ENCODE assay signal across 31 cellular contexts in genomic region chr9:1495282-1495681, GRCh38.
"Had no signal": no experiment of that assay in that cellular context is flagged by ENCODE, and none has a peak within 500 bp of the region (broad histone marks: within the 10 kb centered on the region; RNA-seq: fewer than 3 reads in every experiment).

No MANE protein-coding gene starts in this region.

- H3K4me3 Mint-ChIP-seq: activated CD4-positive, alpha-beta T cell treated with anti-CD3 and anti-CD28 coated beads, Interleukin-2, amount 10 ng/mL, durations not matched to agents 7 days and 5 days; activated CD8-positive, alpha-beta T cell treated with anti-CD3 and anti-CD28 coated beads, Interleukin-2, amount 10 ng/mL, durations not matched to agents 7 days and 5 days; activated naive CD4-positive, alpha-beta T cell treated with anti-CD3 and anti-CD28 coated beads, Interleukin-2, amount 50 U/mL, for 24 hours; activated naive CD8-positive, alpha-beta T cell treated with anti-CD3 and anti-CD28 coated beads, Interleukin-2, amount 10 ng/mL, durations not matched to agents 7 days and 5 days; activated T-cell treated with anti-CD3 and anti-CD28 coated beads, Interleukin-2, amount 50 U/mL, for 4 hours; activated T-helper 1 cell treated with anti-CD3 and anti-CD28 coated beads, Interleukin-12 subunit alpha, Interleukin-12 subunit beta, Interleukin-2, Interleukin-4 antibody, amounts not matched to agents 30 ng/mL and 10 ng/mL and 1 ng/mL, durations not matched to agents 14 hours and 24 hours and 36 hours; central memory CD8-positive, alpha-beta T cell; T-cell had no signal

- DNase-seq: activated CD4-positive, alpha-beta T cell treated with anti-CD3 and anti-CD28 coated beads, Interleukin-2, amount 10 ng/mL, durations not matched to agents 7 days and 5 days; activated CD4-positive, alpha-beta T cell treated with anti-CD3 and anti-CD28 coated beads, Interleukin-2, amount 50 U/mL, for 48 hours; activated CD8-positive, alpha-beta memory T cell treated with anti-CD3 and anti-CD28 coated beads, Interleukin-2, amount 50 U/mL, for 4 hours; activated CD8-positive, alpha-beta T cell treated with anti-CD3 and anti-CD28 coated beads, Interleukin-2, amount 10 ng/mL, durations not matched to agents 7 days and 5 days; activated effector memory CD4-positive, alpha-beta T cell treated with Interleukin-2 at 50 U/mL for 16 hours; activated naive CD4-positive, alpha-beta T cell treated with Interleukin-2 at 50 U/mL for 16 hours; activated naive CD8-positive, alpha-beta T cell treated with anti-CD3 and anti-CD28 coated beads, Interleukin-2, amount 10 ng/mL, durations not matched to agents 7 days and 5 days; activated T-cell treated with anti-CD3 and anti-CD28 coated beads for 4 hours; activated T-cell treated with anti-CD3 and anti-CD28 coated beads, Interleukin-2, amount 50 U/mL, for 4 hours; amygdala; MM.1S; MV-4-11; NCI-H1092; NCI-H1694 treated with DMSO at 0.1 percent for 48 hours; NCI-H526 treated with DMSO at 0.1 percent for 48 hours; NCI-H774; PC-9; SIG-M5; T-cell; T-helper 2 cell; T-helper 9 cell; WERI-Rb-1 had no signal

- H3K9ac ChIP-seq: KMS-11 had no signal

- H3K4me2 ChIP-seq: KMS-11, PC-9 had no signal

- ATAC-seq: activated CD8-positive, alpha-beta T cell treated with anti-CD3 and anti-CD28 coated beads, Interleukin-2, amount 10 ng/mL, durations not matched to agents 7 days and 5 days; activated T-cell treated with anti-CD3 and anti-CD28 coated beads, Interleukin-2, amount 50 U/mL, for 4 hours; Right ventricle myocardium inferior; SK-N-SH treated with all-trans-retinoic acid at 6 μM for 48 hours; T-cell had no signal

- H3K9me3 Mint-ChIP-seq: activated CD4-positive, alpha-beta T cell treated with anti-CD3 and anti-CD28 coated beads, Interleukin-2, amount 10 ng/mL, durations not matched to agents 7 days and 5 days; activated naive CD4-positive, alpha-beta T cell treated with anti-CD3 and anti-CD28 coated beads, Interleukin-2, amount 50 U/mL, for 24 hours; activated naive CD8-positive, alpha-beta T cell treated with anti-CD3 and anti-CD28 coated beads, Interleukin-2, amount 10 ng/mL, durations not matched to agents 7 days and 5 days; activated T-cell treated with anti-CD3 and anti-CD28 coated beads, Interleukin-2, amount 50 U/mL, for 4 hours; activated T-helper 1 cell treated with anti-CD3 and anti-CD28 coated beads, Interleukin-12 subunit alpha, Interleukin-12 subunit beta, Interleukin-2, Interleukin-4 antibody, amounts not matched to agents 30 ng/mL and 10 ng/mL and 1 ng/mL, durations not matched to agents 14 hours and 24 hours and 36 hours; central memory CD8-positive, alpha-beta T cell; T-cell had no signal

- H2AFZ ChIP-seq: PC-9 had no signal

- H3K27me3 Mint-ChIP-seq: activated naive CD8-positive, alpha-beta T cell treated with anti-CD3 and anti-CD28 coated beads, Interleukin-2, amount 10 ng/mL, durations not matched to agents 7 days and 5 days; central memory CD8-positive, alpha-beta T cell; T-cell had no signal

- H3K9me3 ChIP-seq: ascending aorta had no signal

- H3K4me1 ChIP-seq: ascending aorta had no signal

- H3K4me3 ChIP-seq: ascending aorta, cardiac muscle cell, PC-9 had no signal

- H3K27ac ChIP-seq: ascending aorta, cardiac muscle cell, KMS-11, PC-9, RWPE1, WERI-Rb-1 had no signal

- H3K36me3 ChIP-seq: ascending aorta, cardiac muscle cell, WERI-Rb-1 had no signal

- H3K4me1 Mint-ChIP-seq: activated CD4-positive, alpha-beta T cell treated with anti-CD3 and anti-CD28 coated beads, Interleukin-2, amount 10 ng/mL, durations not matched to agents 7 days and 5 days; activated naive CD4-positive, alpha-beta T cell treated with anti-CD3 and anti-CD28 coated beads, Interleukin-2, amount 50 U/mL, for 24 hours; activated naive CD8-positive, alpha-beta T cell treated with anti-CD3 and anti-CD28 coated beads, Interleukin-2, amount 10 ng/mL, durations not matched to agents 7 days and 5 days; central memory CD8-positive, alpha-beta T cell; T-cell had no signal

- H3K36me3 Mint-ChIP-seq: activated naive CD4-positive, alpha-beta T cell treated with anti-CD3 and anti-CD28 coated beads, Interleukin-2, amount 50 U/mL, for 24 hours; activated naive CD8-positive, alpha-beta T cell treated with anti-CD3 and anti-CD28 coated beads, Interleukin-2, amount 10 ng/mL, durations not matched to agents 7 days and 5 days; T-cell had no signal

- H3K27me3 ChIP-seq: ascending aorta, cardiac muscle cell had no signal

- H3K27ac Mint-ChIP-seq: activated CD4-positive, alpha-beta T cell treated with anti-CD3 and anti-CD28 coated beads, Interleukin-2, amount 10 ng/mL, durations not matched to agents 7 days and 5 days; activated CD8-positive, alpha-beta T cell treated with anti-CD3 and anti-CD28 coated beads, Interleukin-2, amount 10 ng/mL, durations not matched to agents 7 days and 5 days; activated naive CD4-positive, alpha-beta T cell treated with anti-CD3 and anti-CD28 coated beads, Interleukin-2, amount 50 U/mL, for 24 hours; activated naive CD8-positive, alpha-beta T cell treated with anti-CD3 and anti-CD28 coated beads, Interleukin-2, amount 10 ng/mL, durations not matched to agents 7 days and 5 days; activated T-helper 1 cell treated with anti-CD3 and anti-CD28 coated beads, Interleukin-12 subunit alpha, Interleukin-12 subunit beta, Interleukin-2, Interleukin-4 antibody, amounts not matched to agents 30 ng/mL and 10 ng/mL and 1 ng/mL, durations not matched to agents 14 hours and 24 hours and 36 hours; T-cell had no signal
